In genomic region chr5:177425801-177426565, GRCh38 we compare ENCODE assay signal across 8 cellular contexts. TPM values are rescaled to one million over a fixed set of nuclear protein-coding genes. Genes with fewer than 3 reads are reported as not detected.
DNase-seq lines count a peak whose midpoint lies in the region; ATAC-seq, FAIRE-seq and TF ChIP-seq lines count a peak whose summit lies in the region.

No MANE protein-coding gene starts in this region.

- peak; percentile 73 for FAIRE-seq in bronchial epithelial cell (lab: Jason Lieb, UNC)

- no peak for TF ChIP-seq CTCF in WI38 (IDR thresholded peaks at IDR 0.05; ENCODE audit: low read depth, low read length)
- no peak for TF ChIP-seq CTCF in bronchial epithelial cell (IDR thresholded peaks at IDR 0.05; ENCODE audit: insufficient read depth, low read length, severe bottlenecking)

- H3K4me3 ChIP-seq in WI38 (ENCODE audit: low read depth, low read length) (peak overlapping the region; percentile 64), bronchial epithelial cell (ENCODE audit: low read depth, low read length) (peak overlapping the region; percentile 46), iPS-20b (ENCODE audit: low read length) (peak overlapping the region; percentile 72), skeletal muscle tissue (ENCODE audit: low read length in 3 of 3) (peak overlapping the region; percentile 70 to 84 (median 79))

- ATAC-seq in GM18909 (IDR thresholded peaks at IDR 0.05; ENCODE audit: poor library complexity, unreplicated experiment) (peak; percentile 79), HG03159 (IDR thresholded peaks at IDR 0.05; ENCODE audit: unreplicated experiment) (peak; percentile 74)

- H3K9me3 ChIP-seq in iPS-20b (ENCODE audit: insufficient read depth, low read depth, low read length): no peaks in the 10 kb centered on the region
- H3K9me3 ChIP-seq in skeletal muscle tissue (ENCODE audit: control insufficient read depth in 3 of 3, low read length in 3 of 3): no peaks in the 10 kb centered on the region

- H3K27ac ChIP-seq in iPS-20b (ENCODE audit: low read length) (peak overlapping the region; percentile 53), skeletal muscle tissue (ENCODE audit: low read depth, low read length) (peak overlapping the region; percentile 87)

- peaks cover 2% of the 10 kb centered on the region for H3K36me3 ChIP-seq in bronchial epithelial cell (ENCODE audit: control insufficient read depth, insufficient read depth, low read length)
- peaks cover 14% of the 10 kb centered on the region for H3K36me3 ChIP-seq in iPS-20b (ENCODE audit: insufficient read depth, low read depth, low read length)
- peaks cover 0 to 4% (median 3%) of the 10 kb centered on the region in 3 donors for H3K36me3 ChIP-seq in skeletal muscle tissue (ENCODE audit: control insufficient read depth in 3 of 3, insufficient read depth in 3 of 3, low read length in 3 of 3)

- H3K9ac ChIP-seq in iPS-20b (ENCODE audit: low read depth, low read length) (peak overlapping the region; percentile 83; the same call in 1 of the 2 replicates), skeletal muscle tissue (ENCODE audit: low read depth in 1 of 3, low read length in 3 of 3) (peak overlapping the region; percentile 54 to 83 (median 69))

- DNase-seq in AG08395 (ENCODE audit: low spot score) (peak; percentile 100), NCI-H2227 (lab: John Stamatoyannopoulos, UW; ENCODE audit: unreplicated experiment) (peak; percentile 99), bronchial epithelial cell (ENCODE audit: low read depth) (peak; percentile 100)

- peaks cover 5% of the 10 kb centered on the region; the same call in 1 of the 2 replicates for H3K4me1 ChIP-seq in iPS-20b (ENCODE audit: insufficient read depth, low read length)
- peaks cover 20 to 44% (median 22%) of the 10 kb centered on the region in 3 donors for H3K4me1 ChIP-seq in skeletal muscle tissue (ENCODE audit: control insufficient read depth in 3 of 3, insufficient read depth in 3 of 3, low read length in 3 of 3)

- H3K27me3 ChIP-seq in bronchial epithelial cell (ENCODE audit: control insufficient read depth, insufficient read depth, low read length) (no peaks in the 10 kb centered on the region), iPS-20b (ENCODE audit: insufficient read depth, low read length) (no peaks in the 10 kb centered on the region; the same call in 1 of the 2 replicates), skeletal muscle tissue (ENCODE audit: control insufficient read depth in 3 of 3, insufficient read depth in 3 of 3, low read length in 3 of 3) (no peaks in the 10 kb centered on the region)

RNA-seq across cellular contexts. Expression of gene GRK6, which starts 0.5 kb away (rescaled TPM):
- total RNA-seq in bronchial epithelial cell (22.9 and 41.1 TPM in 2 replicates), skeletal muscle tissue (12.5 TPM)

RNA-seq across cellular contexts. Expression of gene F12, which starts 16.6 kb away (rescaled TPM):
- total RNA-seq in bronchial epithelial cell (5.0 and 7.9 TPM in 2 replicates), skeletal muscle tissue (not detected)

RNA-seq across cellular contexts. Expression of gene PRR7, which starts 20.6 kb away (rescaled TPM):
- 3.1 and 5.0 TPM in 2 replicates for total RNA-seq in bronchial epithelial cell
- total RNA-seq in skeletal muscle tissue: 0.52 TPM

RNA-seq across cellular contexts. Expression of gene PFN3, which starts 25.5 kb away (rescaled TPM):
- total RNA-seq in bronchial epithelial cell (not detected in 2 replicates), skeletal muscle tissue (not detected)

RNA-seq across cellular contexts. Expression of gene SLC34A1, which starts 41.7 kb away (rescaled TPM):
- total RNA-seq in bronchial epithelial cell: not detected in 2 replicates
- total RNA-seq in skeletal muscle tissue: not detected

Comparison
In these comparisons a context has a peak if more than half of its experiments do, and no peak if none do; other contexts are left out.
1. Peak in every context shown above with its lines: DNase-seq, ATAC-seq, H3K4me3 ChIP-seq and H3K27ac ChIP-seq.